1 cellular context compared by ENCODE assay signal in the genomic region with DNA sequence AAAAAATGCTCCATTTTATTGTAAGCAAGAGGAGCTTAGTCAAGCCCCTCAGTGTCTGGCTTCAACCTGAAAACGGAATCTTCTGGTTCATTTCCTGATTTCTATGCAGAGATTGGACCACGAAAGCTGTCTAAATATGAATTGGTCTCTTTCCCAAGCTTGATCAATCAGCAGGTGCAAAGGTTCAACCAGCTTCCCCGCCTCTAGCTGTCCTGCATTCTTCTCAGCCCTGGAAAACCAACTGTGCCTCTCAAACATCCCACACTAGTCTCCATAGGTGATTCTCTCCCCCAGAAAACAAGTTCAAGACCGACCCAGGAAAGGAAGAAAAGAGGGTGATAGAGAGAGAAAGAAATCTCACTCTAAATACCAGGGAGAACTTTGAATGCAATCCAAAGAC.
A peak's percentile ranks its signal among the peaks of the same experiment; 100 is the strongest.
TF ChIP-seq lines count a peak whose summit lies in the region.

No MANE protein-coding gene starts in this region.

TF ChIP-seq in HepG2, 621 proteins besides CTCF, POLR2A, EP300 and RAD21 (continues in another document):
- TF ChIP-seq ZNF644 (CRISPR knock-in tag; IDR thresholded peaks at IDR 0.05; ENCODE audit: low read depth): peak; percentile 77
- TF ChIP-seq, protein P1, sequence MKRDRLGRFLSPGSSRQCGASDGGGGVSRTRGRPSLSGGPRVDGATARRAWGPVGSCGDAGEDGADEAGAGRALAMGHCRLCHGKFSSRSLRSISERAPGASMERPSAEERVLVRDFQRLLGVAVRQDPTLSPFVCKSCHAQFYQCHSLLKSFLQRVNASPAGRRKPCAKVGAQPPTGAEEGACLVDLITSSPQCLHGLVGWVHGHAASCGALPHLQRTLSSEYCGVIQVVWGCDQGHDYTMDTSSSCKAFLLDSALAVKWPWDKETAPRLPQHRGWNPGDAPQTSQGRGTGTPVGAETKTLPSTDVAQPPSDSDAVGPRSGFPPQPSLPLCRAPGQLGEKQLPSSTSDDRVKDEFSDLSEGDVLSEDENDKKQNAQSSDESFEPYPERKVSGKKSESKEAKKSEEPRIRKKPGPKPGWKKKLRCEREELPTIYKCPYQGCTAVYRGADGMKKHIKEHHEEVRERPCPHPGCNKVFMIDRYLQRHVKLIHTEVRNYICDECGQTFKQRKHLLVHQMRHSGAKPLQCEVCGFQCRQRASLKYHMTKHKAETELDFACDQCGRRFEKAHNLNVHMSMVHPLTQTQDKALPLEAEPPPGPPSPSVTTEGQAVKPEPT (CRISPR knock-in tag; IDR thresholded peaks at IDR 0.05; ENCODE audit: low read depth): no peak
- no peak for TF ChIP-seq PITX1 (CRISPR knock-in tag; IDR thresholded peaks at IDR 0.05)
- peak; percentile 48; the same call in 1 of the 2 replicates for TF ChIP-seq RCOR2 (CRISPR knock-in tag; IDR thresholded peaks at IDR 0.05)
- TF ChIP-seq ZNF468 (CRISPR knock-in tag; IDR thresholded peaks at IDR 0.05): no peak
- TF ChIP-seq SAP130 (CRISPR knock-in tag; IDR thresholded peaks at IDR 0.05; ENCODE audit: low read depth): peak; percentile 33; the same call in 1 of the 2 replicates
- TF ChIP-seq, protein P2, sequence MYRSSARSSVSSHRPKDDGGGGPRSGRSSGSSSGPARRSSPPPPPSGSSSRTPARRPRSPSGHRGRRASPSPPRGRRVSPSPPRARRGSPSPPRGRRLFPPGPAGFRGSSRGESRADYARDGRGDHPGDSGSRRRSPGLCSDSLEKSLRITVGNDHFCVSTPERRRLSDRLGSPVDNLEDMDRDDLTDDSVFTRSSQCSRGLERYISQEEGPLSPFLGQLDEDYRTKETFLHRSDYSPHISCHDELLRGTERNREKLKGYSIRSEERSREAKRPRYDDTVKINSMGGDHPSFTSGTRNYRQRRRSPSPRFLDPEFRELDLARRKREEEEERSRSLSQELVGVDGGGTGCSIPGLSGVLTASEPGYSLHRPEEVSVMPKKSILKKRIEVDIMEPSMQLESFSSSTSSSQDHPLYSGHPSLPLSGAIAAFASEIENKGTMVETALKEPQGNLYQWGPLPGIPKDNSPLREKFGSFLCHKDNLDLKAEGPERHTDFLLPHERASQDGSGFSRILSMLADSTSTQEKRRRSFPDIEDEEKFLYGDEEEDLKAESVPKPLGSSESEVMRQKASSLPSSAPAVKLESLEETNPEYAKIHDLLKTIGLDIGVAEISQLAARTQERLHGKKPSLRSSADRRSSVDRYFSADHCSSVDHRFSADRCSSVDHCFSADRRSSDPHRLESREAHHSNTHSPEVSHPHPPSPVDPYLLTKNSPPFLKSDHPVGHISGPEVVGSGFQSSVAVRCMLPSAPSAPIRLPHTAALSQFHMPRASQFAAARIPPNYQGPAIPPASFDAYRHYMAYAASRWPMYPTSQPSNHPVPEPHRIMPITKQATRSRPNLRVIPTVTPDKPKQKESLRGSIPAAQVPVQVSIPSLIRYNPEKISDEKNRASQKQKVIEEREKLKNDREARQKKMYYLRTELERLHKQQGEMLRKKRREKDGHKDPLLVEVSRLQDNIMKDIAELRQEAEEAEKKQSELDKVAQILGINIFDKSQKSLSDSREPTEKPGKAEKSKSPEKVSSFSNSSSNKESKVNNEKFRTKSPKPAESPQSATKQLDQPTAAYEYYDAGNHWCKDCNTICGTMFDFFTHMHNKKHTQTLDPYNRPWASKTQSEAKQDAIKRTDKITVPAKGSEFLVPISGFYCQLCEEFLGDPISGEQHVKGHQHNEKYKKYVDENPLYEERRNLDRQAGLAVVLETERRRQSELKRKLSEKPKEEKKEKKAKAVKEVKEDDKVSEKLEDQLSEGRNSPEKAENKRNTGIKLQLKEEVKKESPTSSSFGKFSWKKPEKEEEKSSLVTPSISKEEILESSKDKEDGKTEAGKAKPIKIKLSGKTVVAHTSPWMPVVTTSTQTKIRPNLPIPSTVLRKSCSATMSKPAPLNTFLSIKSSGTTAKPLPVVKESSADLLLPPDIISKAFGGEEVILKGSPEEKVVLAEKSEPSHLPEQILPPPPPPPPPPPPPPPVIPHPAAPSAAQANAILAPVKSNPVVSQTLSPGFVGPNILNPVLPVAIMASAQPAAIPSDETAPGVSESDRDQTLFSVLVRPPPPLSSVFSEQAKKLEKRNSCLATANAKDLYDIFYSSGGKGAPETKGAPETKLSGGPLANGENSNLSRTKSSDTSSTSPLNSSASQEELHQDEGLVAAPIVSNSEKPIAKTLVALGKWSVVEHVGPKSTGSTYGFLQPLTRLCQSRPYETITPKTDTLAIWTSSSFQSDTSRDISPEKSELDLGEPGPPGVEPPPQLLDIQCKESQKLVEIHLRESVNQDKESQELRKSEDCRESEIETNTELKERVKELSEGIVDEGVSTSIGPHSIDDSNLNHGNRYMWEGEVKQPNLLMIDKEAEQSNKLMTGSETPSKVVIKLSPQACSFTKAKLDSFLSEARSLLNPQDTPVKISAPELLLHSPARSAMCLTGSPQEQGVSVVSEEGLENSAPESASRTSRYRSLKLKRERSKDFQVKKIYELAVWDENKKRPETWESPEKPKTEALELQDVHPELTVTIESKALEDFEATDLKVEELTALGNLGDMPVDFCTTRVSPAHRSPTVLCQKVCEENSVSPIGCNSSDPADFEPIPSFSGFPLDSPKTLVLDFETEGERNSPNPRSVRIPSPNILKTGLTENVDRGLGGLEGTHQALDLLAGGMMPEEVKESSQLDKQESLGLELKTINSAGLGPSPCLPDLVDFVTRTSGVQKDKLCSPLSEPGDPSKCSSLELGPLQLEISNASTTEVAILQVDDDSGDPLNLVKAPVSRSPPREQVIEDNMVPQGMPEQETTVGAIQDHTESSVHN (CRISPR knock-in tag; IDR thresholded peaks at IDR 0.05): no peak
- no peak for TF ChIP-seq FOSL1 (CRISPR knock-in tag; IDR thresholded peaks at IDR 0.05; ENCODE audit: borderline replicate concordance)
- no peak for TF ChIP-seq HDAC1 (CRISPR knock-in tag; IDR thresholded peaks at IDR 0.05)
- TF ChIP-seq MYNN (CRISPR knock-in tag; IDR thresholded peaks at IDR 0.05; ENCODE audit: low read depth): no peak
- 0 out of 2 replicates have a peak, but pooled peaks have one; percentile 29 for TF ChIP-seq KMT2B (CRISPR knock-in tag; IDR thresholded peaks at IDR 0.05)
- TF ChIP-seq, protein P3, sequence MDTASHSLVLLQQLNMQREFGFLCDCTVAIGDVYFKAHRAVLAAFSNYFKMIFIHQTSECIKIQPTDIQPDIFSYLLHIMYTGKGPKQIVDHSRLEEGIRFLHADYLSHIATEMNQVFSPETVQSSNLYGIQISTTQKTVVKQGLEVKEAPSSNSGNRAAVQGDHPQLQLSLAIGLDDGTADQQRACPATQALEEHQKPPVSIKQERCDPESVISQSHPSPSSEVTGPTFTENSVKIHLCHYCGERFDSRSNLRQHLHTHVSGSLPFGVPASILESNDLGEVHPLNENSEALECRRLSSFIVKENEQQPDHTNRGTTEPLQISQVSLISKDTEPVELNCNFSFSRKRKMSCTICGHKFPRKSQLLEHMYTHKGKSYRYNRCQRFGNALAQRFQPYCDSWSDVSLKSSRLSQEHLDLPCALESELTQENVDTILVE (CRISPR knock-in tag; IDR thresholded peaks at IDR 0.05): 0 out of 2 replicates have a peak, but pooled peaks have one; percentile 32
- TF ChIP-seq, protein P4, sequence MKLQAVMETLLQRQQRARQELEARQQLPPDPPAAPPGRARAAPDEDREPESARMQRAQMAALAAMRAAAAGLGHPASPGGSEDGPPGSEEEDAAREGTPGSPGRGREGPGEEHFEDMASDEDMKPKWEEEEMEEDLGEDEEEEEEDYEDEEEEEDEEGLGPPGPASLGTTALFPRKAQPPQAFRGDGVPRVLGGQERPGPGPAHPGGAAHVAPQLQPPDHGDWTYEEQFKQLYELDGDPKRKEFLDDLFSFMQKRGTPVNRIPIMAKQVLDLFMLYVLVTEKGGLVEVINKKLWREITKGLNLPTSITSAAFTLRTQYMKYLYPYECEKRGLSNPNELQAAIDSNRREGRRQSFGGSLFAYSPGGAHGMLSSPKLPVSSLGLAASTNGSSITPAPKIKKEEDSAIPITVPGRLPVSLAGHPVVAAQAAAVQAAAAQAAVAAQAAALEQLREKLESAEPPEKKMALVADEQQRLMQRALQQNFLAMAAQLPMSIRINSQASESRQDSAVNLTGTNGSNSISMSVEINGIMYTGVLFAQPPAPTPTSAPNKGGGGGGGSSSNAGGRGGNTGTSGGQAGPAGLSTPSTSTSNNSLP (IDR thresholded peaks at IDR 0.05; ENCODE audit: low read depth, low read length): peak; percentile 68; the same call in 1 of the 2 replicates
- no peak for TF ChIP-seq XRCC5 (optimal IDR thresholded peaks at IDR 0.05; ENCODE audit: low read length)
- no peak for TF ChIP-seq MAZ (IDR thresholded peaks at IDR 0.05; ENCODE audit: borderline replicate concordance, low read depth, low read length)
- peak; percentile 36; the same call in 1 of the 2 replicates for TF ChIP-seq MAZ (CRISPR knock-in tag; IDR thresholded peaks at IDR 0.05; ENCODE audit: low read depth)
- peak; percentile 61; the same call in 1 of the 2 replicates for TF ChIP-seq ELF3 (CRISPR knock-in tag; IDR thresholded peaks at IDR 0.05)
- no peak for TF ChIP-seq ZBTB8A (CRISPR knock-in tag; IDR thresholded peaks at IDR 0.05; ENCODE audit: borderline replicate concordance, low read depth)
- TF ChIP-seq, protein P5, sequence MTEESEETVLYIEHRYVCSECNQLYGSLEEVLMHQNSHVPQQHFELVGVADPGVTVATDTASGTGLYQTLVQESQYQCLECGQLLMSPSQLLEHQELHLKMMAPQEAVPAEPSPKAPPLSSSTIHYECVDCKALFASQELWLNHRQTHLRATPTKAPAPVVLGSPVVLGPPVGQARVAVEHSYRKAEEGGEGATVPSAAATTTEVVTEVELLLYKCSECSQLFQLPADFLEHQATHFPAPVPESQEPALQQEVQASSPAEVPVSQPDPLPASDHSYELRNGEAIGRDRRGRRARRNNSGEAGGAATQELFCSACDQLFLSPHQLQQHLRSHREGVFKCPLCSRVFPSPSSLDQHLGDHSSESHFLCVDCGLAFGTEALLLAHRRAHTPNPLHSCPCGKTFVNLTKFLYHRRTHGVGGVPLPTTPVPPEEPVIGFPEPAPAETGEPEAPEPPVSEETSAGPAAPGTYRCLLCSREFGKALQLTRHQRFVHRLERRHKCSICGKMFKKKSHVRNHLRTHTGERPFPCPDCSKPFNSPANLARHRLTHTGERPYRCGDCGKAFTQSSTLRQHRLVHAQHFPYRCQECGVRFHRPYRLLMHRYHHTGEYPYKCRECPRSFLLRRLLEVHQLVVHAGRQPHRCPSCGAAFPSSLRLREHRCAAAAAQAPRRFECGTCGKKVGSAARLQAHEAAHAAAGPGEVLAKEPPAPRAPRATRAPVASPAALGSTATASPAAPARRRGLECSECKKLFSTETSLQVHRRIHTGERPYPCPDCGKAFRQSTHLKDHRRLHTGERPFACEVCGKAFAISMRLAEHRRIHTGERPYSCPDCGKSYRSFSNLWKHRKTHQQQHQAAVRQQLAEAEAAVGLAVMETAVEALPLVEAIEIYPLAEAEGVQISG (CRISPR knock-in tag; IDR thresholded peaks at IDR 0.05): 0 out of 2 replicates have a peak, but pooled peaks have one; percentile 28
- TF ChIP-seq ZNF382 (CRISPR knock-in tag; IDR thresholded peaks at IDR 0.05; ENCODE audit: borderline replicate concordance): no peak
- TF ChIP-seq SP5 (CRISPR knock-in tag; IDR thresholded peaks at IDR 0.05; ENCODE audit: borderline replicate concordance, low read depth): peak; percentile 98
- no peak for TF ChIP-seq ZNF788 (CRISPR knock-in tag; IDR thresholded peaks at IDR 0.05; ENCODE audit: borderline replicate concordance)
- TF ChIP-seq FLYWCH1 (CRISPR knock-in tag; IDR thresholded peaks at IDR 0.05): no peak
- no peak for TF ChIP-seq ZNF138 (CRISPR knock-in tag; IDR thresholded peaks at IDR 0.05; ENCODE audit: low read depth)
- no peak for TF ChIP-seq PAX8 (CRISPR knock-in tag; IDR thresholded peaks at IDR 0.05; ENCODE audit: borderline replicate concordance)
- TF ChIP-seq, protein P6, sequence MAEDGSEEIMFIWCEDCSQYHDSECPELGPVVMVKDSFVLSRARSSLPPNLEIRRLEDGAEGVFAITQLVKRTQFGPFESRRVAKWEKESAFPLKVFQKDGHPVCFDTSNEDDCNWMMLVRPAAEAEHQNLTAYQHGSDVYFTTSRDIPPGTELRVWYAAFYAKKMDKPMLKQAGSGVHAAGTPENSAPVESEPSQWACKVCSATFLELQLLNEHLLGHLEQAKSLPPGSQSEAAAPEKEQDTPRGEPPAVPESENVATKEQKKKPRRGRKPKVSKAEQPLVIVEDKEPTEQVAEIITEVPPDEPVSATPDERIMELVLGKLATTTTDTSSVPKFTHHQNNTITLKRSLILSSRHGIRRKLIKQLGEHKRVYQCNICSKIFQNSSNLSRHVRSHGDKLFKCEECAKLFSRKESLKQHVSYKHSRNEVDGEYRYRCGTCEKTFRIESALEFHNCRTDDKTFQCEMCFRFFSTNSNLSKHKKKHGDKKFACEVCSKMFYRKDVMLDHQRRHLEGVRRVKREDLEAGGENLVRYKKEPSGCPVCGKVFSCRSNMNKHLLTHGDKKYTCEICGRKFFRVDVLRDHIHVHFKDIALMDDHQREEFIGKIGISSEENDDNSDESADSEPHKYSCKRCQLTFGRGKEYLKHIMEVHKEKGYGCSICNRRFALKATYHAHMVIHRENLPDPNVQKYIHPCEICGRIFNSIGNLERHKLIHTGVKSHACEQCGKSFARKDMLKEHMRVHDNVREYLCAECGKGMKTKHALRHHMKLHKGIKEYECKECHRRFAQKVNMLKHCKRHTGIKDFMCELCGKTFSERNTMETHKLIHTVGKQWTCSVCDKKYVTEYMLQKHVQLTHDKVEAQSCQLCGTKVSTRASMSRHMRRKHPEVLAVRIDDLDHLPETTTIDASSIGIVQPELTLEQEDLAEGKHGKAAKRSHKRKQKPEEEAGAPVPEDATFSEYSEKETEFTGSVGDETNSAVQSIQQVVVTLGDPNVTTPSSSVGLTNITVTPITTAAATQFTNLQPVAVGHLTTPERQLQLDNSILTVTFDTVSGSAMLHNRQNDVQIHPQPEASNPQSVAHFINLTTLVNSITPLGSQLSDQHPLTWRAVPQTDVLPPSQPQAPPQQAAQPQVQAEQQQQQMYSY (CRISPR knock-in tag; IDR thresholded peaks at IDR 0.05): no peak
- peak; percentile 86 for TF ChIP-seq SALL1 (CRISPR knock-in tag; IDR thresholded peaks at IDR 0.05)
- no peak for TF ChIP-seq ZNF354B (CRISPR knock-in tag; IDR thresholded peaks at IDR 0.05)
- no peak for TF ChIP-seq NBN (conservative IDR thresholded peaks at IDR 0.05)
- TF ChIP-seq ZMYM4 (CRISPR knock-in tag; IDR thresholded peaks at IDR 0.05): peak; percentile 56
- TF ChIP-seq ZNF33A (CRISPR knock-in tag; IDR thresholded peaks at IDR 0.05; ENCODE audit: borderline replicate concordance): no peak
- TF ChIP-seq ZNF792 (CRISPR knock-in tag; IDR thresholded peaks at IDR 0.05): peak; percentile 45; the same call in 1 of the 2 replicates
- TF ChIP-seq GABPA (IDR thresholded peaks at IDR 0.05; ENCODE audit: low read depth, low read length): no peak
- TF ChIP-seq GABPA (CRISPR knock-in tag; IDR thresholded peaks at IDR 0.05; ENCODE audit: low read depth): 0 out of 2 replicates have a peak, but pooled peaks have one; percentile 15
- TF ChIP-seq, protein P7, sequence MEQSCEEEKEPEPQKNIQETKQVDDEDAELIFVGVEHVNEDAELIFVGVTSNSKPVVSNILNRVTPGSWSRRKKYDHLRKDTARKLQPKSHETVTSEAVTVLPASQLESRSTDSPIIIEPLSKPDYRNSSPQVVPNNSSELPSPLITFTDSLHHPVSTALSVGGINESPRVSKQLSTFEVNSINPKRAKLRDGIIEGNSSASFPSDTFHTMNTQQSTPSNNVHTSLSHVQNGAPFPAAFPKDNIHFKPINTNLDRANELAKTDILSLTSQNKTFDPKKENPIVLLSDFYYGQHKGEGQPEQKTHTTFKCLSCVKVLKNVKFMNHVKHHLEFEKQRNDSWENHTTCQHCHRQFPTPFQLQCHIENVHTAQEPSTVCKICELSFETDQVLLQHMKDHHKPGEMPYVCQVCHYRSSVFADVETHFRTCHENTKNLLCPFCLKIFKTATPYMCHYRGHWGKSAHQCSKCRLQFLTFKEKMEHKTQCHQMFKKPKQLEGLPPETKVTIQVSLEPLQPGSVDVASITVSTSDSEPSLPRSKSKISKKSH (CRISPR knock-in tag; IDR thresholded peaks at IDR 0.05; ENCODE audit: borderline replicate concordance): no peak
